ENCODE assay signal across 19 cellular contexts in genomic region chr1:38482080-38482826, GRCh38.
"Had no signal": no experiment of that assay in that cellular context is flagged by ENCODE, and none has a peak within 500 bp of the region (broad histone marks: within the 10 kb centered on the region; RNA-seq: fewer than 3 reads in every experiment).

No MANE protein-coding gene starts in this region.

- H3K27ac ChIP-seq: body of pancreas, esophagus muscularis mucosa, sigmoid colon, upper lobe of left lung, VCaP had no signal

- DNase-seq: activated CD4-positive, alpha-beta T cell treated with anti-CD3 and anti-CD28 coated beads for 1 hour; activated CD4-positive, alpha-beta T cell treated with anti-CD3 and anti-CD28 coated beads, Interleukin-2, amount 50 U/mL, for 1 hour; activated CD8-positive, alpha-beta T cell treated with anti-CD3 and anti-CD28 coated beads, Interleukin-2, amount 10 ng/mL, durations not matched to agents 7 days and 5 days; activated gamma-delta T cell treated with Interleukin-2 at 50 U/mL for 16 hours; anterior cingulate cortex; body of pancreas; dermis blood vessel endothelial cell; effector memory CD4-positive, alpha-beta T cell; left cardiac atrium; sigmoid colon; stimulated activated CD4-positive, alpha-beta T cell treated with anti-CD3 and anti-CD28 coated beads, Interleukin-4, amount 100 ng/mL, for 1 hour; stimulated activated naive CD8-positive, alpha-beta T cell treated with anti-CD3 and anti-CD28 coated beads, Interleukin-15, Interleukin-2, amounts not matched to agents 100 U/mL and 50 U/mL, for 24 hours; upper lobe of left lung had no signal

- H3K4me2 ChIP-seq: smooth muscle cell had no signal

- H3K4me3 ChIP-seq: body of pancreas, esophagus muscularis mucosa, sigmoid colon, smooth muscle cell, upper lobe of left lung had no signal

- H3K4me1 ChIP-seq: body of pancreas, esophagus muscularis mucosa, sigmoid colon had no signal

- FAIRE-seq: endothelial cell of umbilical vein, frontal cortex, islet of Langerhans had no signal

- H3K27me3 ChIP-seq: body of pancreas, upper lobe of left lung had no signal

- H3K9me3 ChIP-seq: body of pancreas, esophagus muscularis mucosa, sigmoid colon had no signal

- ATAC-seq: activated CD8-positive, alpha-beta T cell treated with anti-CD3 and anti-CD28 coated beads, Interleukin-2, amount 10 ng/mL, durations not matched to agents 7 days and 5 days; body of pancreas; left cardiac atrium; stimulated activated naive CD8-positive, alpha-beta T cell treated with anti-CD3 and anti-CD28 coated beads, Interleukin-15, Interleukin-2, amounts not matched to agents 100 U/mL and 50 U/mL, for 24 hours had no signal

- H3K36me3 ChIP-seq: esophagus muscularis mucosa, sigmoid colon, upper lobe of left lung had no signal
